13 cellular contexts compared by ENCODE assay signal in genomic region chr12:48691826-48692473, GRCh38. TPM values are rescaled to one million over a fixed set of nuclear protein-coding genes. Genes with fewer than 3 reads are reported as not detected.
DNase-seq lines count a peak whose midpoint lies in the region; ATAC-seq and TF ChIP-seq lines count a peak whose summit lies in the region.
"Had no signal": no experiment of that assay in that cellular context is flagged by ENCODE, and none has a peak within 500 bp of the region (broad histone marks: within the 10 kb centered on the region; RNA-seq: fewer than 3 reads in every experiment).

No MANE protein-coding gene starts in this region.

- H3K36me3 Mint-ChIP-seq in chondrocyte (ENCODE audit: low read depth): peaks cover 38% of the 10 kb centered on the region
- peaks cover 50% of the 10 kb centered on the region for H3K36me3 Mint-ChIP-seq in mesothelial cell of epicardium

- POLR2A ChIA-PET in HEK293 (lab: Yijun Ruan, JAX): interaction anchor here (2.8 kb wide), 1 partner anchor 10 kb away, joined by 9 read pairs; the partner anchor contains the start of gene KANSL2

- no peak for TF ChIP-seq CTCF in HEK293 (tag by site-specific recombination; IDR thresholded peaks at IDR 0.05)
- TF ChIP-seq CTCF in chondrocyte (IDR thresholded peaks at IDR 0.05): no peak
- TF ChIP-seq CTCF in mesothelial cell of epicardium (IDR thresholded peaks at IDR 0.05; ENCODE audit: unreplicated experiment): no peak

- ATAC-seq in GM18873 (IDR thresholded peaks at IDR 0.05; ENCODE audit: low FRiP score, unreplicated experiment): no peak

- H3K36me3 ChIP-seq in HEK293 (ENCODE audit: control insufficient read depth in 2 of 2, insufficient read depth in 1 of 2, low read length in 2 of 2): peaks cover 64 to 93% of the 10 kb centered on the region in 2 experiments

- H3K4me3 ChIP-seq in HEK293 (ENCODE audit: low read depth, low read length): no peak overlapping the region
- H3K4me3 ChIP-seq: HAP-1 had no signal

- CTCF ChIA-PET in HEK293 (lab: Yijun Ruan, JAX): no interaction called here

- H3K4me1 Mint-ChIP-seq in chondrocyte (ENCODE audit: low read depth): peaks cover 29% of the 10 kb centered on the region
- H3K4me1 Mint-ChIP-seq in mesothelial cell of epicardium: peaks cover 14% of the 10 kb centered on the region
- H3K4me1 Mint-ChIP-seq: B cell had no signal

- H3K27ac Mint-ChIP-seq in chondrocyte (ENCODE audit: unreplicated experiment) (peak overlapping the region; percentile 79), mesothelial cell of epicardium (peak overlapping the region; percentile 60)
- H3K27ac Mint-ChIP-seq: B cell had no signal

- H3K4me3 Mint-ChIP-seq in chondrocyte (ENCODE audit: unreplicated experiment) (no peak overlapping the region), mesothelial cell of epicardium (no peak overlapping the region)
- H3K4me3 Mint-ChIP-seq: B cell; CD4-positive, alpha-beta T cell had no signal

- H3K9me3 Mint-ChIP-seq in chondrocyte (ENCODE audit: low read depth): no peaks in the 10 kb centered on the region
- no peaks in the 10 kb centered on the region for H3K9me3 Mint-ChIP-seq in mesothelial cell of epicardium
- H3K9me3 Mint-ChIP-seq: CD4-positive, alpha-beta T cell had no signal

- no peaks in the 10 kb centered on the region for H3K9me3 ChIP-seq in HEK293 (ENCODE audit: control insufficient read depth, insufficient read depth, low read depth, low read length)

- H3K4me1 ChIP-seq in HEK293 (ENCODE audit: control insufficient read depth, insufficient read depth, low read length): no peaks in the 10 kb centered on the region

- DNase-seq in NCI-H2227 (lab: John Stamatoyannopoulos, UW; ENCODE audit: unreplicated experiment) (peak; percentile 31), chondrocyte (ENCODE audit: low spot score) (no peak), mesothelial cell of epicardium (ENCODE audit: low spot score in 2 of 2, unreplicated experiment in 2 of 2) (no peak), GM19238 (ENCODE audit: insufficient read length, low spot score) (no peak), MV-4-11 (lab: John Stamatoyannopoulos, UW) (no peak)
- DNase-seq: Calu3; CD4-positive, alpha-beta T cell; NCI-H446; NCI-H82 had no signal

- no peak overlapping the region; the same call in 1 of the 2 replicates for H3K27ac ChIP-seq in HEK293 (ENCODE audit: extremely low read depth, low read depth, low read length)

- H3K27me3 Mint-ChIP-seq in chondrocyte (ENCODE audit: low read depth): no peaks in the 10 kb centered on the region
- H3K27me3 Mint-ChIP-seq in mesothelial cell of epicardium (ENCODE audit: low read depth): no peaks in the 10 kb centered on the region
- H3K27me3 Mint-ChIP-seq: B cell; CD4-positive, alpha-beta T cell had no signal

TF ChIP-seq in HEK293, 187 proteins besides CTCF, POLR2A, EP300 and RAD21:
- peak; percentile 98 for TF ChIP-seq ZNF449 (tag by site-specific recombination; IDR thresholded peaks at IDR 0.05)
- TF ChIP-seq ZSCAN30 (tag by site-specific recombination; IDR thresholded peaks at IDR 0.05): no peak

RNA-seq across cellular contexts. Expression of gene KANSL2, which starts 9.9 kb away (rescaled TPM):
- 26.5 to 29.6 TPM (median 29.0 TPM) in 3 replicates for total RNA-seq in chondrocyte
- 48.3 to 53.7 TPM (median 48.4 TPM) in 3 replicates for total RNA-seq in mesothelial cell of epicardium

RNA-seq across cellular contexts. Expression of gene CCNT1, which starts 24.6 kb away (rescaled TPM):
- total RNA-seq in chondrocyte (26.4 to 34.9 TPM (median 28.9 TPM) in 3 replicates), mesothelial cell of epicardium (50.4 to 54.7 TPM (median 52.5 TPM) in 3 replicates)
